In genomic region chr12:113072136-113072535, GRCh38 we compare ENCODE assay signal across 1 cellular context.
TF ChIP-seq lines count a peak whose summit lies in the region.

No MANE protein-coding gene starts in this region.

TF ChIP-seq in liver, 16 proteins besides CTCF, POLR2A, EP300 and RAD21 (continued from another document):
- TF ChIP-seq, protein P1, sequence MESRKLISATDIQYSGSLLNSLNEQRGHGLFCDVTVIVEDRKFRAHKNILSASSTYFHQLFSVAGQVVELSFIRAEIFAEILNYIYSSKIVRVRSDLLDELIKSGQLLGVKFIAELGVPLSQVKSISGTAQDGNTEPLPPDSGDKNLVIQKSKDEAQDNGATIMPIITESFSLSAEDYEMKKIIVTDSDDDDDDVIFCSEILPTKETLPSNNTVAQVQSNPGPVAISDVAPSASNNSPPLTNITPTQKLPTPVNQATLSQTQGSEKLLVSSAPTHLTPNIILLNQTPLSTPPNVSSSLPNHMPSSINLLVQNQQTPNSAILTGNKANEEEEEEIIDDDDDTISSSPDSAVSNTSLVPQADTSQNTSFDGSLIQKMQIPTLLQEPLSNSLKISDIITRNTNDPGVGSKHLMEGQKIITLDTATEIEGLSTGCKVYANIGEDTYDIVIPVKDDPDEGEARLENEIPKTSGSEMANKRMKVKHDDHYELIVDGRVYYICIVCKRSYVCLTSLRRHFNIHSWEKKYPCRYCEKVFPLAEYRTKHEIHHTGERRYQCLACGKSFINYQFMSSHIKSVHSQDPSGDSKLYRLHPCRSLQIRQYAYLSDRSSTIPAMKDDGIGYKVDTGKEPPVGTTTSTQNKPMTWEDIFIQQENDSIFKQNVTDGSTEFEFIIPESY (IDR thresholded peaks at IDR 0.05) = no peak
- TF ChIP-seq SP1 (IDR thresholded peaks at IDR 0.05) = peak; percentile 46
- TF ChIP-seq FOXA1 (IDR thresholded peaks at IDR 0.05) = no peak
- TF ChIP-seq NR2F2 (IDR thresholded peaks at IDR 0.05) = no peak
- no peak for TF ChIP-seq EGR1 (IDR thresholded peaks at IDR 0.05; ENCODE audit: low read depth in 2 of 2)
- TF ChIP-seq TAF1 (conservative IDR thresholded peaks at IDR 0.05) = no peak
- no peak for TF ChIP-seq GABPA (IDR thresholded peaks at IDR 0.05 in 1 of 2, conservative IDR thresholded peaks at IDR 0.05 in 1 of 2)
- no peak for TF ChIP-seq REST (IDR thresholded peaks at IDR 0.05)
- TF ChIP-seq, protein P2, sequence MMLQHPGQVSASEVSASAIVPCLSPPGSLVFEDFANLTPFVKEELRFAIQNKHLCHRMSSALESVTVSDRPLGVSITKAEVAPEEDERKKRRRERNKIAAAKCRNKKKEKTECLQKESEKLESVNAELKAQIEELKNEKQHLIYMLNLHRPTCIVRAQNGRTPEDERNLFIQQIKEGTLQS (IDR thresholded peaks at IDR 0.05) = peak; percentile 22
- TF ChIP-seq YY1 (IDR thresholded peaks at IDR 0.05) = no peak
- TF ChIP-seq, protein P3, sequence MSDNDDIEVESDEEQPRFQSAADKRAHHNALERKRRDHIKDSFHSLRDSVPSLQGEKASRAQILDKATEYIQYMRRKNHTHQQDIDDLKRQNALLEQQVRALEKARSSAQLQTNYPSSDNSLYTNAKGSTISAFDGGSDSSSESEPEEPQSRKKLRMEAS (IDR thresholded peaks at IDR 0.05) = peak; percentile 35
- peak; percentile 60 to 63 for TF ChIP-seq JUND (IDR thresholded peaks at IDR 0.05)
